ENCODE assay signal across 8 cellular contexts in the genomic region with DNA sequence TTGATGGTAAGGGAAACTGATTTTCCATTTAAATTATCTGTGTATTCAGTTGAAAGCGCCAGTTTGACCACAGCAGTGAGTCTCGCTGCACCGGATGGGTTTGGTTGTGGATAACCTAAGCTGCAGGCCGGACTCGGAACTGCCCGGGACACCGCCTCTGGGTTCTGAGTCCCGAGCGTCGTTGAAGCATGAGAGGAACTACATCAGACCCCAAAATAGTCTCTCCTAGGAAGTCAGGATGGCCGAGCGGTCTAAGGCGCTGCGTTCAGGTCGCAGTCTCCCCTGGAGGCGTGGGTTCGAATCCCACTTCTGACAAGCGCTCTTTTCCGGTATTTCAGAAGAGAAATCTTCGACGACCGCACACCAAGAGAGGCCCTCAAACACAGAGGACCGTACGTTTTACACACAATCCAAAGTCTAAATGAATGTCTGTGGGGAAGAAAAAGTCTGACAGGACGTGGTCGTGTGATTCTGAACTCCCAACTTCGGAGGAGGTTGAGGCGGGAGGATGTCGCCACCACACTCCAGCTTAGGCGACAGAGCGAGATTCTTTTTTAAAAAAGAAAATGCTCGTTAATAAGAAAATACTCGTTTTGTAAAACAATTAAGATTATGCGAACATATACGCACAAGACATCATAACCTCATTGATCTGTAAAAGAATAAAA. TPM values are rescaled to one million over a fixed set of nuclear protein-coding genes. Genes with fewer than 3 reads are reported as not detected.
DNase-seq lines count a peak whose midpoint lies in the region; ATAC-seq, FAIRE-seq and TF ChIP-seq lines count a peak whose summit lies in the region.

No MANE protein-coding gene starts in this region.

- peak; percentile 45 for ATAC-seq in HG02852 (IDR thresholded peaks at IDR 0.05; ENCODE audit: unreplicated experiment)

- no peak for TF ChIP-seq POLR2A in GM12892 (IDR thresholded peaks at IDR 0.05; ENCODE audit: low read depth, low read length)

- DNase-seq in GM12892 (ENCODE audit: insufficient read length) (peak; percentile 60), NCI-H1694 treated with DMSO at 0.1 percent for 48 hours (lab: John Stamatoyannopoulos, UW) (peak; percentile 91), T1000 (lab: John Stamatoyannopoulos, UW) (peak; percentile 77), astrocyte of the spinal cord (ENCODE audit: low read depth, low spot score) (peak; percentile 96), hypothalamus (lab: John Stamatoyannopoulos, UW) (peak; percentile 25 to 93 (median 72)), retinal pigment epithelial cell (ENCODE audit: low read depth) (peak; percentile 68), HuH-7.5 (ENCODE audit: low spot score) (no peak)

- in situ Hi-C loops in astrocyte of the spinal cord (cut with HindIII; ENCODE audit: low sequenced_read_pairs) = no loop called here

- TF ChIP-seq CTCF in astrocyte of the spinal cord (IDR thresholded peaks at IDR 0.05; ENCODE audit: low read depth, low read length) (no peak), retinal pigment epithelial cell (conservative IDR thresholded peaks at IDR 0.05; ENCODE audit: low read depth, low read length) (no peak)

- peak; percentile 78 for FAIRE-seq in GM12892 (lab: Jason Lieb, UNC)

- H3K4me3 ChIP-seq in astrocyte of the spinal cord (ENCODE audit: low read depth, low read length) = peak overlapping the region; percentile 56
- H3K4me3 ChIP-seq in retinal pigment epithelial cell (ENCODE audit: low read length) = peak overlapping the region; percentile 74

RNA-seq across cellular contexts. Expression of a gene that starts 15.4 kb away (rescaled TPM):
- 0.64 TPM for polyA plus RNA-seq in GM12892 (2012; ENCODE audit: missing spikeins)

RNA-seq across cellular contexts. Expression of a gene that starts 54.8 kb away (rescaled TPM):
- polyA plus RNA-seq in GM12892 (2012; ENCODE audit: missing spikeins) = 20.3 TPM

RNA-seq across cellular contexts. Expression of a gene that starts 58.7 kb away (rescaled TPM):
- 920 TPM for polyA plus RNA-seq in GM12892 (2012; ENCODE audit: missing spikeins)
